ENCODE assay signal across 28 cellular contexts in genomic region chr18:59945544-59945943, GRCh38. TPM values are rescaled to one million over a fixed set of nuclear protein-coding genes. Genes with fewer than 3 reads are reported as not detected.
"Had no signal": no experiment of that assay in that cellular context is flagged by ENCODE, and none has a peak within 500 bp of the region (broad histone marks: within the 10 kb centered on the region; RNA-seq: fewer than 3 reads in every experiment).

No MANE protein-coding gene starts in this region.

- H3K4me2 ChIP-seq: neural progenitor cell had no signal

- ATAC-seq: naive thymus-derived CD4-positive, alpha-beta T cell; natural killer cell; psoas muscle; right cardiac atrium; right lobe of liver; upper lobe of right lung had no signal

- H3K27ac Mint-ChIP-seq: naive thymus-derived CD4-positive, alpha-beta T cell; natural killer cell; nephron; neural progenitor cell; progenitor cell of endocrine pancreas; stimulated activated naive B cell treated with anti-CD40 and anti-IgM and Interleukin-4, amounts not matched to agents 10 μg/mL and 1 μg/mL and 100 μg/mL, for 72 hours; stimulated activated naive CD8-positive, alpha-beta T cell treated with anti-CD3 and anti-CD28 coated beads, Interleukin-15, Interleukin-2, amounts not matched to agents 100 ng/mL and 50 ng/mL, for 24 hours; type B pancreatic cell had no signal

- H3K27me3 ChIP-seq: neural progenitor cell, ovary, right lobe of liver, sigmoid colon, stomach, thyroid gland, tibial nerve, upper lobe of right lung, uterus had no signal

- H2AFZ ChIP-seq: neural progenitor cell, parathyroid adenoma had no signal

- H3K9ac ChIP-seq: neural progenitor cell, parathyroid adenoma had no signal

- H3K9me3 ChIP-seq: ovary, psoas muscle, right lobe of liver, sigmoid colon, stomach, thoracic aorta, thyroid gland, tibial nerve, upper lobe of right lung, uterus had no signal

- H3K4me3 ChIP-seq: neural progenitor cell, ovary, psoas muscle, right lobe of liver, sigmoid colon, stomach, thoracic aorta, thyroid gland, tibial nerve, upper lobe of right lung, uterus had no signal

- H3K27ac ChIP-seq: neural progenitor cell, ovary, parathyroid adenoma, psoas muscle, right lobe of liver, sigmoid colon, stomach, thoracic aorta, thyroid gland, tibial nerve, upper lobe of right lung, uterus had no signal

- H3K36me3 Mint-ChIP-seq: natural killer cell; neural progenitor cell; stimulated activated naive B cell treated with anti-CD40 and anti-IgM and Interleukin-4, amounts not matched to agents 10 μg/mL and 1 μg/mL and 100 μg/mL, for 72 hours; type B pancreatic cell had no signal

- FAIRE-seq: small intestine had no signal

- H3K27me3 Mint-ChIP-seq: progenitor cell of endocrine pancreas; stimulated activated naive B cell treated with anti-CD40 and anti-IgM and Interleukin-4, amounts not matched to agents 10 μg/mL and 1 μg/mL and 100 μg/mL, for 72 hours; stimulated activated naive CD8-positive, alpha-beta T cell treated with anti-CD3 and anti-CD28 coated beads, Interleukin-15, Interleukin-2, amounts not matched to agents 100 ng/mL and 50 ng/mL, for 24 hours; type B pancreatic cell had no signal

- H3K9me3 Mint-ChIP-seq: naive thymus-derived CD4-positive, alpha-beta T cell; natural killer cell; nephron; neural progenitor cell; stimulated activated naive B cell treated with anti-CD40 and anti-IgM and Interleukin-4, amounts not matched to agents 10 μg/mL and 1 μg/mL and 100 μg/mL, for 72 hours; stimulated activated naive CD8-positive, alpha-beta T cell treated with anti-CD3 and anti-CD28 coated beads, Interleukin-15, Interleukin-2, amounts not matched to agents 100 ng/mL and 50 ng/mL, for 24 hours had no signal

- H3K36me3 ChIP-seq: neural progenitor cell, ovary, right lobe of liver, sigmoid colon, stomach, thoracic aorta, thyroid gland, tibial nerve, upper lobe of right lung, uterus had no signal

- DNase-seq: naive thymus-derived CD4-positive, alpha-beta T cell; natural killer cell; occipital lobe; ovary; posterior cingulate gyrus; psoas muscle; right cardiac atrium; right lobe of liver; sigmoid colon; small intestine; stimulated activated CD4-positive, alpha-beta T cell treated with anti-CD3 and anti-CD28 coated beads, Interleukin-15, amount 100 ng/mL, for 24 hours; stimulated activated CD4-positive, alpha-beta T cell treated with anti-CD3 and anti-CD28 coated beads, Interleukin-4, amount 100 ng/mL, for 1 hour; stimulated activated CD4-positive, alpha-beta T cell treated with anti-CD3 and anti-CD28 coated beads, Interleukin-4, amount 100 ng/mL, for 4 hours; stimulated activated CD8-positive, alpha-beta memory T cell treated with anti-CD3 and anti-CD28 coated beads, Interleukin-4, amount 100 ng/mL, for 48 hours; stimulated activated naive B cell treated with anti-CD40 and anti-IgM and Interleukin-4, amounts not matched to agents 10 μg/mL and 1 μg/mL and 100 μg/mL, for 72 hours; stimulated activated naive CD4-positive, alpha-beta T cell treated with Interleukin-2 at 50 U/mL for 16 hours; stomach; thyroid gland; upper lobe of right lung; uterus had no signal

- H3K4me3 Mint-ChIP-seq: naive thymus-derived CD4-positive, alpha-beta T cell; natural killer cell; nephron; neural progenitor cell; stimulated activated naive B cell treated with anti-CD40 and anti-IgM and Interleukin-4, amounts not matched to agents 10 μg/mL and 1 μg/mL and 100 μg/mL, for 72 hours; stimulated activated naive CD8-positive, alpha-beta T cell treated with anti-CD3 and anti-CD28 coated beads, Interleukin-15, Interleukin-2, amounts not matched to agents 100 ng/mL and 50 ng/mL, for 24 hours; type B pancreatic cell had no signal

- H3K4me1 Mint-ChIP-seq: natural killer cell, neural progenitor cell had no signal

- H3K79me2 ChIP-seq: parathyroid adenoma had no signal

- H3K4me1 ChIP-seq: neural progenitor cell, parathyroid adenoma, psoas muscle, right lobe of liver, sigmoid colon, stomach, thyroid gland, tibial nerve, upper lobe of right lung, uterus had no signal

RNA-seq across cellular contexts. Expression of gene PMAIP1, which starts 45.7 kb away (rescaled TPM):
- total RNA-seq: thoracic aorta had no signal
